In the genomic region with DNA sequence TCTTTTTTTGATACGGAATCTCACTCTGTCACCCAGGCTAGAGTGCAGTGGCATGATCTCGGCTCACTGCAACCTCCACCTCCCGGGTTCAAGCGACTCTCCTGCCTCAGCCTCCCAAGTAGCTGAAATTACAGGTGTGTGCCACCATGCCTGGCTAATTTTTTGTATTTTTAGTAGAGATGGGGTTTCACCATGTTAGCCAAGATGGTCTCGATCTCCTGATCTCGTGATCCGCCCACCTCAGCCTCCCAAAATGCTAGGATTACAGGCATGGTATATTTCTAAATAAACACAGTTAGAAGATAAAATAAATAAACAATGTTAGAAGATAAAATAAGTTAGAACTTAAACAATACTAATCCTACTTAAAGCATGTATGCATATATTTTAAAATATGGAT, we compare ENCODE assay signal across 11 cellular contexts. TPM values are rescaled to one million over a fixed set of nuclear protein-coding genes. Genes with fewer than 3 reads are reported as not detected.
DNase-seq lines count a peak whose midpoint lies in the region; ATAC-seq, FAIRE-seq and TF ChIP-seq lines count a peak whose summit lies in the region.
"Not testable (repeated sequence)": the region's sequence is repeated elsewhere in the genome, so short reads cannot be mapped to it uniquely, and the experiment has no call there.
"Had no signal": no experiment of that assay in that cellular context is flagged by ENCODE, and none has a peak within 500 bp of the region (broad histone marks: within the 10 kb centered on the region; RNA-seq: fewer than 3 reads in every experiment).

No MANE protein-coding gene starts in this region.

- POLR2A ChIA-PET in activated CD8-positive, alpha-beta T cell treated with anti-CD3 and anti-CD28 coated beads, Interleukin-2, amount 10 ng/mL, durations not matched to agents 7 days and 5 days (lab: Charles Lee); endothelial cell of umbilical vein (lab: Charles Lee): not testable (repeated sequence)

- H3K36me3 Mint-ChIP-seq in CD4-positive, CD25-positive, alpha-beta regulatory T cell, result not testable (repeated sequence)
- peaks cover 28% of the 10 kb centered on the region for H3K36me3 Mint-ChIP-seq in activated CD8-positive, alpha-beta T cell treated with anti-CD3 and anti-CD28 coated beads, Interleukin-2, amount 10 ng/mL, durations not matched to agents 7 days and 5 days (ENCODE audit: low read depth)
- peaks cover 38% of the 10 kb centered on the region for H3K36me3 Mint-ChIP-seq in activated T-helper 17 cell treated with anti-CD3 and anti-CD28 coated beads, Interleukin-2, amount 50 U/mL, for 72 hours (ENCODE audit: low read depth)
- peaks cover 12% of the 10 kb centered on the region for H3K36me3 Mint-ChIP-seq in activated naive CD8-positive, alpha-beta T cell treated with anti-CD3 and anti-CD28 coated beads, Interleukin-2, amount 50 U/mL, for 24 hours (ENCODE audit: low read depth)

- peaks cover 34 to 72% (median 56%) of the 10 kb centered on the region in 4 donors for H3K4me1 Mint-ChIP-seq in CD4-positive, CD25-positive, alpha-beta regulatory T cell
- H3K4me1 Mint-ChIP-seq in activated CD8-positive, alpha-beta T cell treated with anti-CD3 and anti-CD28 coated beads, Interleukin-2, amount 10 ng/mL, durations not matched to agents 7 days and 5 days (ENCODE audit: low read depth), result peaks cover 60% of the 10 kb centered on the region
- H3K4me1 Mint-ChIP-seq in activated T-helper 17 cell treated with anti-CD3 and anti-CD28 coated beads, Interleukin-2, amount 50 U/mL, for 72 hours, result peaks cover 35% of the 10 kb centered on the region
- peaks cover 72% of the 10 kb centered on the region for H3K4me1 Mint-ChIP-seq in activated naive CD8-positive, alpha-beta T cell treated with anti-CD3 and anti-CD28 coated beads, Interleukin-2, amount 50 U/mL, for 24 hours

- CTCF ChIA-PET in activated CD8-positive, alpha-beta T cell treated with anti-CD3 and anti-CD28 coated beads, Interleukin-2, amount 10 ng/mL, durations not matched to agents 7 days and 5 days (lab: Charles Lee), result interaction anchor here (1.4 kb wide), 1 partner anchor 191 kb away, joined by 6 read pairs; no protein-coding TSS in a partner anchor
- CTCF ChIA-PET in endothelial cell of umbilical vein (lab: Charles Lee), result not testable (repeated sequence)

- H2AFZ ChIP-seq in SU-DHL-6 (ENCODE audit: low read depth, low read length, severe bottlenecking); endothelial cell of umbilical vein (ENCODE audit: low read depth, low read length): not testable (repeated sequence)

- not testable (repeated sequence) for H3K36me3 ChIP-seq in CD4-positive, CD25-positive, alpha-beta regulatory T cell (ENCODE audit: control insufficient read depth, insufficient read depth, low read length); SU-DHL-6 (ENCODE audit: low read length); endothelial cell of umbilical vein (ENCODE audit: control insufficient read depth in 2 of 2, extremely low read depth in 1 of 2, insufficient read depth in 2 of 2, low read length in 2 of 2); spleen

- H3K9me3 Mint-ChIP-seq in CD4-positive, CD25-positive, alpha-beta regulatory T cell; activated CD8-positive, alpha-beta T cell treated with anti-CD3 and anti-CD28 coated beads, Interleukin-2, amount 10 ng/mL, durations not matched to agents 7 days and 5 days (ENCODE audit: insufficient read depth); activated T-helper 17 cell treated with anti-CD3 and anti-CD28 coated beads, Interleukin-2, amount 50 U/mL, for 72 hours; activated naive CD8-positive, alpha-beta T cell treated with anti-CD3 and anti-CD28 coated beads, Interleukin-2, amount 50 U/mL, for 24 hours: not testable (repeated sequence)

- intact Hi-C loops in endothelial cell of umbilical vein (cut with micrococcal nuclease), result loop anchor here (1.0 to 10.0 kb wide), 5 partner anchors 56 to 514 kb away; partner anchors contain the start of gene HSPA13
- intact Hi-C loops in spleen (cut with DNase I; ENCODE audit: low total_unique reads), result not testable (repeated sequence)

- H3K27ac ChIP-seq in CD4-positive, CD25-positive, alpha-beta regulatory T cell (ENCODE audit: insufficient read depth, low read length, poor library complexity, severe bottlenecking), result peak overlapping the region; percentile 87
- peak overlapping the region; percentile 68 for H3K27ac ChIP-seq in HL-60 (replicated peaks)
- H3K27ac ChIP-seq in SU-DHL-6 (ENCODE audit: low read depth, low read length), result not testable (repeated sequence)
- H3K27ac ChIP-seq in endothelial cell of umbilical vein (ENCODE audit: insufficient read depth, low read depth, low read length), result peak overlapping the region; percentile 79
- H3K27ac ChIP-seq in spleen, result peak overlapping the region in 7 of 8 donors; percentile 70 to 93 (median 89)

- BruUV-seq in endothelial cell of umbilical vein (replicated peaks; lab: Mats Ljungman, UMichigan), result not testable (repeated sequence)

- not testable (repeated sequence) for H3K27me3 Mint-ChIP-seq in CD4-positive, CD25-positive, alpha-beta regulatory T cell; activated CD8-positive, alpha-beta T cell treated with anti-CD3 and anti-CD28 coated beads, Interleukin-2, amount 10 ng/mL, durations not matched to agents 7 days and 5 days (ENCODE audit: low read depth); activated T-helper 17 cell treated with anti-CD3 and anti-CD28 coated beads, Interleukin-2, amount 50 U/mL, for 72 hours; activated naive CD8-positive, alpha-beta T cell treated with anti-CD3 and anti-CD28 coated beads, Interleukin-2, amount 50 U/mL, for 24 hours

- not testable (repeated sequence) for ATAC-seq in CD4-positive, CD25-positive, alpha-beta regulatory T cell (ENCODE audit: low read depth in 2 of 2); activated CD8-positive, alpha-beta T cell treated with anti-CD3 and anti-CD28 coated beads, Interleukin-2, amount 10 ng/mL, durations not matched to agents 7 days and 5 days; activated T-helper 17 cell treated with anti-CD3 and anti-CD28 coated beads, Interleukin-2, amount 50 U/mL, for 72 hours (replicated peaks); activated naive CD8-positive, alpha-beta T cell treated with anti-CD3 and anti-CD28 coated beads, Interleukin-2, amount 50 U/mL, for 24 hours

- H3K9me3 ChIP-seq in CD4-positive, CD25-positive, alpha-beta regulatory T cell (ENCODE audit: control insufficient read depth in 2 of 2, low read length in 2 of 2); SU-DHL-6 (ENCODE audit: insufficient read depth, low read length); endothelial cell of umbilical vein (replicated peaks; ENCODE audit: control insufficient read depth, insufficient read depth, low read length); spleen: not testable (repeated sequence)

- H3K4me3 ChIP-seq in CD4-positive, CD25-positive, alpha-beta regulatory T cell (ENCODE audit: low read depth, low read length), result peak overlapping the region; percentile 100
- H3K4me3 ChIP-seq in HL-60 (replicated peaks; ENCODE audit: insufficient read depth, low read length); SU-DHL-6 (ENCODE audit: insufficient read depth, low read length, poor library complexity, severe bottlenecking); endothelial cell of umbilical vein (replicated peaks in 1 of 3; ENCODE audit: insufficient read depth in 1 of 3, low read depth in 1 of 3, low read length in 3 of 3): not testable (repeated sequence)
- H3K4me3 ChIP-seq in spleen, result peak overlapping the region in 1 of 8 donors; percentile 65

- TF ChIP-seq CTCF in HL-60 (IDR thresholded peaks at IDR 0.05; ENCODE audit: insufficient read depth, low read length); SU-DHL-6 (IDR thresholded peaks at IDR 0.05; ENCODE audit: insufficient read depth, low read length, poor library complexity, severe bottlenecking); endothelial cell of umbilical vein (IDR thresholded peaks at IDR 0.05; ENCODE audit: extremely low read depth in 1 of 2, insufficient read depth in 1 of 2, low read depth in 1 of 2, low read length in 2 of 2); spleen (IDR thresholded peaks at IDR 0.05 in 8 of 11, conservative IDR thresholded peaks at IDR 0.05 in 3 of 11): not testable (repeated sequence)

- not testable (repeated sequence) for H4K20me1 ChIP-seq in SU-DHL-6 (ENCODE audit: low read depth, low read length); endothelial cell of umbilical vein (replicated peaks; ENCODE audit: control insufficient read depth, extremely low read depth, insufficient read depth, low read length)

- peaks cover 42% of the 10 kb centered on the region for H3K79me2 ChIP-seq in SU-DHL-6 (ENCODE audit: insufficient read depth, low read length)
- H3K79me2 ChIP-seq in endothelial cell of umbilical vein (ENCODE audit: control insufficient read depth, insufficient read depth, low read length), result peaks cover 22% of the 10 kb centered on the region

- not testable (repeated sequence) for H3K9ac ChIP-seq in SU-DHL-6 (ENCODE audit: low read length)
- H3K9ac ChIP-seq in endothelial cell of umbilical vein (replicated peaks; ENCODE audit: extremely low read depth, insufficient read depth, low read length), result peak overlapping the region; percentile 80

- peaks cover 65% of the 10 kb centered on the region for H3K4me1 ChIP-seq in CD4-positive, CD25-positive, alpha-beta regulatory T cell (ENCODE audit: control insufficient read depth, insufficient read depth, low read length, poor library complexity, severe bottlenecking)
- H3K4me1 ChIP-seq in endothelial cell of umbilical vein (ENCODE audit: control insufficient read depth, extremely low read depth, insufficient read depth, low read length) (peaks cover 42% of the 10 kb centered on the region), spleen (peaks cover 0 to 92% (median 39%) of the 10 kb centered on the region in 6 donors)

- H3K27me3 ChIP-seq in CD4-positive, CD25-positive, alpha-beta regulatory T cell (ENCODE audit: control insufficient read depth, insufficient read depth, low read length); HL-60 (ENCODE audit: insufficient read depth, poor library complexity, severe bottlenecking); SU-DHL-6 (ENCODE audit: low read length); endothelial cell of umbilical vein (ENCODE audit: control insufficient read depth in 2 of 2, insufficient read depth in 2 of 2, low read length in 2 of 2); spleen (replicated peaks in 1 of 7): not testable (repeated sequence)

- WGBS in spleen, 5 donors, result 82 to 95% (median 91%) methylated on average over 7 of the region's 7 CpGs

- dilution Hi-C loops in endothelial cell of umbilical vein (cut with MboI; ENCODE audit: extremely low pct_ligation_motif_present, low sequenced_read_pairs), result not testable (repeated sequence)

- H3F3A ChIP-seq in SU-DHL-6 (ENCODE audit: insufficient read depth), result not testable (repeated sequence)

- peak overlapping the region; percentile 100 for H3K4me2 ChIP-seq in SU-DHL-6 (ENCODE audit: low read depth, low read length, poor library complexity, severe bottlenecking)
- H3K4me2 ChIP-seq in endothelial cell of umbilical vein (ENCODE audit: insufficient read depth, low read length), result not testable (repeated sequence)

- peak overlapping the region in 1 of 4 donors; percentile 92 for H3K4me3 Mint-ChIP-seq in CD4-positive, CD25-positive, alpha-beta regulatory T cell
- H3K4me3 Mint-ChIP-seq in activated CD8-positive, alpha-beta T cell treated with anti-CD3 and anti-CD28 coated beads, Interleukin-2, amount 10 ng/mL, durations not matched to agents 7 days and 5 days; activated naive CD8-positive, alpha-beta T cell treated with anti-CD3 and anti-CD28 coated beads, Interleukin-2, amount 50 U/mL, for 24 hours: not testable (repeated sequence)
- H3K4me3 Mint-ChIP-seq in activated T-helper 17 cell treated with anti-CD3 and anti-CD28 coated beads, Interleukin-2, amount 50 U/mL, for 72 hours, result peak overlapping the region; percentile 81

- TF ChIP-seq POLR2A in endothelial cell of umbilical vein (IDR thresholded peaks at IDR 0.05; ENCODE audit: low read depth, low read length); spleen (IDR thresholded peaks at IDR 0.05): not testable (repeated sequence)

- FAIRE-seq in endothelial cell of umbilical vein (lab: Jason Lieb, UNC), result not testable (repeated sequence)

- DNase-seq in CD4-positive, CD25-positive, alpha-beta regulatory T cell; HL-60 (ENCODE audit: low read depth in 1 of 2, low spot score in 1 of 2); activated CD8-positive, alpha-beta T cell treated with anti-CD3 and anti-CD28 coated beads, Interleukin-2, amount 10 ng/mL, durations not matched to agents 7 days and 5 days; activated naive CD8-positive, alpha-beta T cell treated with anti-CD3 and anti-CD28 coated beads, Interleukin-2, amount 50 U/mL, for 24 hours; endothelial cell of umbilical vein (ENCODE audit: low read depth, low spot score); spleen: not testable (repeated sequence)

- not testable (repeated sequence) for H3K9me1 ChIP-seq in endothelial cell of umbilical vein (replicated peaks; ENCODE audit: control insufficient read depth, extremely low read depth, insufficient read depth, low read length)

- H3K9me2 ChIP-seq in SU-DHL-6 (replicated peaks; ENCODE audit: insufficient read depth, low read length), result not testable (repeated sequence)

- H3K27ac Mint-ChIP-seq in CD4-positive, CD25-positive, alpha-beta regulatory T cell, result peak overlapping the region in 1 of 3 donors; percentile 91
- peak overlapping the region; percentile 39 for H3K27ac Mint-ChIP-seq in activated CD8-positive, alpha-beta T cell treated with anti-CD3 and anti-CD28 coated beads, Interleukin-2, amount 10 ng/mL, durations not matched to agents 7 days and 5 days
- peak overlapping the region; percentile 93 for H3K27ac Mint-ChIP-seq in activated T-helper 17 cell treated with anti-CD3 and anti-CD28 coated beads, Interleukin-2, amount 50 U/mL, for 72 hours
- H3K27ac Mint-ChIP-seq in activated naive CD8-positive, alpha-beta T cell treated with anti-CD3 and anti-CD28 coated beads, Interleukin-2, amount 50 U/mL, for 24 hours, result peak overlapping the region; percentile 86

RNA-seq across cellular contexts. Expression of gene SAMSN1, which starts 0.6 kb away (rescaled TPM):
- total RNA-seq in CD4-positive, CD25-positive, alpha-beta regulatory T cell, result 112 TPM
- polyA plus RNA-seq in CD4-positive, CD25-positive, alpha-beta regulatory T cell, result 10 to 100 TPM; 44.8 to 51.6 (median 50.5) TPM
- 100 to 1,000 TPM; 103 to 104 TPM for total RNA-seq in activated CD8-positive, alpha-beta T cell treated with anti-CD3 and anti-CD28 coated beads, Interleukin-2, amount 10 ng/mL, durations not matched to agents 7 days and 5 days
- 10 to 100 TPM; 76.9 to 93.3 TPM for total RNA-seq in activated T-helper 17 cell treated with anti-CD3 and anti-CD28 coated beads, Interleukin-2, amount 50 U/mL, for 72 hours
- total RNA-seq in endothelial cell of umbilical vein (5.3 and 8.0 TPM in 2 replicates), spleen (10 to 100 TPM; 43.7 to 79.2 (median 51.1) TPM)
- polyA plus RNA-seq in endothelial cell of umbilical vein (1.5 and 2.5 TPM in 2 replicates), spleen (10 to 100 TPM; 24.8 to 31.8 (median 24.8) TPM)
- 3.2 and 3.7 TPM in 2 replicates for polyA plus RNA-seq in endothelial cell of umbilical vein (2011; cell fraction: cytosol; rRNA removed)
- polyA plus RNA-seq in endothelial cell of umbilical vein (2011; cell fraction: nucleus; rRNA removed), result 6.2 and 8.4 TPM in 2 replicates
- polyA plus RNA-seq in endothelial cell of umbilical vein (2012), result 4.5 and 11.0 TPM in 2 replicates
- polyA minus RNA-seq in endothelial cell of umbilical vein, result 2.4 and 7.4 TPM in 2 replicates
- polyA minus RNA-seq in endothelial cell of umbilical vein (2011; cell fraction: cytosol; rRNA and poly(A)+ RNA removed), result not detected
- 8.4 and 10.6 TPM in 2 replicates for polyA minus RNA-seq in endothelial cell of umbilical vein (2011; cell fraction: nucleus; rRNA and poly(A)+ RNA removed)
- total RNA-seq: A172, IMR-90, M059J had no signal
- polyA plus RNA-seq: IMR-90 had no signal
